Comparison of ENCODE assay signal across 2 cellular contexts in genomic region chr17:29079887-29080286, GRCh38.
TF ChIP-seq lines count a peak whose summit lies in the region.

No MANE protein-coding gene starts in this region.

TF ChIP-seq in IMR-90, 13 proteins besides CTCF, POLR2A, EP300 and RAD21:
- TF ChIP-seq RFX5 (IDR thresholded peaks at IDR 0.05; ENCODE audit: low read depth, low read length) (no peak), MAZ (IDR thresholded peaks at IDR 0.05; ENCODE audit: borderline replicate concordance, low read depth, low read length) (no peak), BHLHE40 (IDR thresholded peaks at IDR 0.05; ENCODE audit: low read depth, low read length) (no peak), SMC3 (IDR thresholded peaks at IDR 0.05; ENCODE audit: low read depth, low read length) (no peak), USF2 (IDR thresholded peaks at IDR 0.05; ENCODE audit: low read depth, low read length) (no peak), CEBPB (IDR thresholded peaks at IDR 0.05; ENCODE audit: low read depth, low read length) (no peak), MAFK (IDR thresholded peaks at IDR 0.05; ENCODE audit: low read depth, low read length) (no peak), ELK1 (IDR thresholded peaks at IDR 0.05; ENCODE audit: borderline replicate concordance, low read depth, low read length) (no peak)

TF ChIP-seq in H1, 55 proteins besides CTCF, POLR2A, EP300 and RAD21:
- TF ChIP-seq JUN (IDR thresholded peaks at IDR 0.05; ENCODE audit: low read depth, low read length) (no peak), SP1 (IDR thresholded peaks at IDR 0.05; ENCODE audit: low read depth, low read length) (peak; percentile 57; the same call in 1 of the 2 replicates)
